33 cellular contexts compared by ENCODE assay signal in genomic region chr1:93313026-93313425, GRCh38.
"Had no signal": no experiment of that assay in that cellular context is flagged by ENCODE, and none has a peak within 500 bp of the region (broad histone marks: within the 10 kb centered on the region; RNA-seq: fewer than 3 reads in every experiment).

No MANE protein-coding gene starts in this region.

- H3K4me2 ChIP-seq: PC-9 had no signal

- H3K4me3 ChIP-seq: PC-9 had no signal

- H3K27ac ChIP-seq: brain microvascular endothelial cell, PC-9, VCaP had no signal

- H3K36me3 ChIP-seq: brain microvascular endothelial cell had no signal

- H2AFZ ChIP-seq: PC-9 had no signal

- H3K9me3 Mint-ChIP-seq: activated B cell treated with CpG ODN at 0.5 μM for 24 hours; activated CD4-positive, alpha-beta memory T cell treated with anti-CD3 and anti-CD28 coated beads, Interleukin-2, amount 10 ng/mL, durations not matched to agents 7 days and 5 days; activated naive CD4-positive, alpha-beta T cell treated with anti-CD3 and anti-CD28 coated beads, Interleukin-2, amount 50 U/mL, for 24 hours; activated naive CD8-positive, alpha-beta T cell treated with anti-CD3 and anti-CD28 coated beads, Interleukin-2, amount 10 ng/mL, durations not matched to agents 7 days and 5 days; activated T-cell treated with anti-CD3 and anti-CD28 coated beads, Interleukin-2, amount 50 U/mL, for 72 hours; activated T-helper 17 cell treated with anti-CD3 and anti-CD28 coated beads, Interleukin-2, amount 50 U/mL, for 72 hours had no signal

- H3K27ac Mint-ChIP-seq: activated B cell treated with CpG ODN at 0.5 μM for 24 hours; activated CD4-positive, alpha-beta memory T cell treated with anti-CD3 and anti-CD28 coated beads, Interleukin-2, amount 10 ng/mL, durations not matched to agents 7 days and 5 days; activated CD8-positive, alpha-beta memory T cell treated with anti-CD3 and anti-CD28 coated beads, Interleukin-2, amount 10 ng/mL, durations not matched to agents 7 days and 5 days; activated naive CD4-positive, alpha-beta T cell treated with anti-CD3 and anti-CD28 coated beads, Interleukin-2, amount 50 U/mL, for 24 hours; activated naive CD8-positive, alpha-beta T cell treated with anti-CD3 and anti-CD28 coated beads, Interleukin-2, amount 10 ng/mL, durations not matched to agents 7 days and 5 days; activated T-cell treated with anti-CD3 and anti-CD28 coated beads, Interleukin-2, amount 50 U/mL, for 72 hours; activated T-helper 17 cell treated with anti-CD3 and anti-CD28 coated beads, Interleukin-2, amount 50 U/mL, for 72 hours had no signal

- H3K4me3 Mint-ChIP-seq: activated B cell treated with CpG ODN at 0.5 μM for 24 hours; activated CD4-positive, alpha-beta memory T cell treated with anti-CD3 and anti-CD28 coated beads, Interleukin-2, amount 10 ng/mL, durations not matched to agents 7 days and 5 days; activated CD8-positive, alpha-beta memory T cell treated with anti-CD3 and anti-CD28 coated beads, Interleukin-2, amount 10 ng/mL, durations not matched to agents 7 days and 5 days; activated naive CD4-positive, alpha-beta T cell treated with anti-CD3 and anti-CD28 coated beads, Interleukin-2, amount 50 U/mL, for 24 hours; activated naive CD8-positive, alpha-beta T cell treated with anti-CD3 and anti-CD28 coated beads, Interleukin-2, amount 10 ng/mL, durations not matched to agents 7 days and 5 days; activated T-cell treated with anti-CD3 and anti-CD28 coated beads, Interleukin-2, amount 50 U/mL, for 72 hours; activated T-helper 17 cell treated with anti-CD3 and anti-CD28 coated beads, Interleukin-2, amount 50 U/mL, for 72 hours had no signal

- H3K27me3 ChIP-seq: brain microvascular endothelial cell had no signal

- ATAC-seq: activated CD8-positive, alpha-beta memory T cell treated with anti-CD3 and anti-CD28 coated beads, Interleukin-2, amount 10 ng/mL, durations not matched to agents 7 days and 5 days; activated T-cell treated with anti-CD3 and anti-CD28 coated beads, Interleukin-2, amount 50 U/mL, for 72 hours; activated T-helper 17 cell treated with anti-CD3 and anti-CD28 coated beads, Interleukin-2, amount 50 U/mL, for 72 hours had no signal

- H3K27me3 Mint-ChIP-seq: activated B cell treated with CpG ODN at 0.5 μM for 24 hours; activated CD4-positive, alpha-beta memory T cell treated with anti-CD3 and anti-CD28 coated beads, Interleukin-2, amount 10 ng/mL, durations not matched to agents 7 days and 5 days; activated CD8-positive, alpha-beta memory T cell treated with anti-CD3 and anti-CD28 coated beads, Interleukin-2, amount 10 ng/mL, durations not matched to agents 7 days and 5 days; activated naive CD4-positive, alpha-beta T cell treated with anti-CD3 and anti-CD28 coated beads, Interleukin-2, amount 50 U/mL, for 24 hours; activated naive CD8-positive, alpha-beta T cell treated with anti-CD3 and anti-CD28 coated beads, Interleukin-2, amount 10 ng/mL, durations not matched to agents 7 days and 5 days; activated T-helper 17 cell treated with anti-CD3 and anti-CD28 coated beads, Interleukin-2, amount 50 U/mL, for 72 hours had no signal

- DNase-seq: activated B cell treated with CpG ODN at 0.5 μM for 24 hours; activated CD4-positive, alpha-beta memory T cell treated with anti-CD3 and anti-CD28 coated beads, Interleukin-2, amount 10 ng/mL, durations not matched to agents 7 days and 5 days; activated CD4-positive, alpha-beta T cell treated with anti-CD3 and anti-CD28 coated beads for 48 hours; activated CD4-positive, CD25-positive, alpha-beta regulatory T cell treated with anti-CD3 and anti-CD28 coated beads, Interleukin-2, amount 50 U/mL, for 72 hours; activated CD8-positive, alpha-beta memory T cell treated with anti-CD3 and anti-CD28 coated beads for 24 hours; activated CD8-positive, alpha-beta memory T cell treated with anti-CD3 and anti-CD28 coated beads, Interleukin-2, amount 10 ng/mL, durations not matched to agents 7 days and 5 days; activated effector memory CD4-positive, alpha-beta T cell treated with anti-CD3 and anti-CD28 coated beads, Interleukin-2, amount 50 U/mL, for 16 hours; activated naive CD4-positive, alpha-beta T cell; activated naive CD8-positive, alpha-beta T cell treated with anti-CD3 and anti-CD28 coated beads, Interleukin-2, amount 10 ng/mL, durations not matched to agents 7 days and 5 days; activated T-cell treated with anti-CD3 and anti-CD28 coated beads, Interleukin-2, amount 50 U/mL, for 1 hour; activated T-cell treated with anti-CD3 and anti-CD28 coated beads, Interleukin-2, amount 50 U/mL, for 72 hours; brain microvascular endothelial cell; central memory CD4-positive, alpha-beta T cell; Kasumi-1; KG1; MM.1S; MV-4-11; NCI-H1092; NCI-H1436 treated with DMSO at 0.1 percent for 48 hours; NCI-H1694 treated with DMSO at 0.1 percent for 48 hours; NCI-H2029; NCI-H345; NCI-H524 treated with DMSO at 0.1 percent for 48 hours; NK-92 treated with Interleukin-12 subunit alpha and Interleukin-12 subunit beta, amount 100 ng/mL, for 24 hours; PC-9; Right ventricle myocardium superior; SW 1271; T-helper 1 cell; T-helper 2 cell; T-helper 9 cell had no signal

- H3K4me1 Mint-ChIP-seq: activated B cell treated with CpG ODN at 0.5 μM for 24 hours; activated CD4-positive, alpha-beta memory T cell treated with anti-CD3 and anti-CD28 coated beads, Interleukin-2, amount 10 ng/mL, durations not matched to agents 7 days and 5 days; activated CD8-positive, alpha-beta memory T cell treated with anti-CD3 and anti-CD28 coated beads, Interleukin-2, amount 10 ng/mL, durations not matched to agents 7 days and 5 days; activated naive CD8-positive, alpha-beta T cell treated with anti-CD3 and anti-CD28 coated beads, Interleukin-2, amount 10 ng/mL, durations not matched to agents 7 days and 5 days; activated T-helper 17 cell treated with anti-CD3 and anti-CD28 coated beads, Interleukin-2, amount 50 U/mL, for 72 hours had no signal
